In the genomic region with DNA sequence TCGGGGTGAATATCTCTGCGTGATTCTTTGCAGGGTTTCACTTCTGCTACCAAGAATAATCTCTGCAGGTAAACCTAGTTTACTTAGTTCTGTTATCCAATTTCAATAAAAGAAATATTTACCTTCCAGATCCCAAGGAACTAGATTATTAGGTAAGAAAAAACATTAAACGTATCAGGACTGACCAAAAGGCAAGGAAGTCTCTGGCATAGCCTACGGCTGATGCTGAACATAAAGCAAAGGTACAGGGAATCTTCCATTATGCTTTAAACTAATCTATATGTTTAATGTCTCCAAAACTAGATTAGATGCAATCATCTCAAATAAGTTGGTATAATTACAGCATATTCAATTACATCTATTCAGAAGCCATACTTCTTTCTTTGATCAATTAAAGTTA, we compare ENCODE assay signal across 8 cellular contexts.
"Had no signal": no experiment of that assay in that cellular context is flagged by ENCODE, and none has a peak within 500 bp of the region (broad histone marks: within the 10 kb centered on the region; RNA-seq: fewer than 3 reads in every experiment).

No MANE protein-coding gene starts in this region.

- DNase-seq: GDM1, GF-D8 had no signal

- ATAC-seq: GM12878 had no signal

- FAIRE-seq: G401.6, GM12878, GM12891, GM12892, GM18507, GM19239 had no signal

- H3K4me3 ChIP-seq: GM12878 had no signal
